In genomic region chr1:56033321-56034037, GRCh38 we compare ENCODE assay signal across 12 cellular contexts.
"Had no signal": no experiment of that assay in that cellular context is flagged by ENCODE, and none has a peak within 500 bp of the region (broad histone marks: within the 10 kb centered on the region; RNA-seq: fewer than 3 reads in every experiment).

No MANE protein-coding gene starts in this region.

- H3K27me3 ChIP-seq: brain microvascular endothelial cell, esophagus muscularis mucosa, foreskin keratinocyte, heart left ventricle had no signal

- H3K4me3 Mint-ChIP-seq: stimulated activated effector memory CD8-positive, alpha-beta T cell treated with anti-CD3 and anti-CD28 coated beads, Interleukin-12 subunit alpha, Interleukin-12 subunit beta, amount 100 ng/mL, for 72 hours; type B pancreatic cell had no signal

- H3K4me1 Mint-ChIP-seq: stimulated activated effector memory CD8-positive, alpha-beta T cell treated with anti-CD3 and anti-CD28 coated beads, Interleukin-12 subunit alpha, Interleukin-12 subunit beta, amount 100 ng/mL, for 72 hours had no signal

- H3K36me3 Mint-ChIP-seq: stimulated activated effector memory CD8-positive, alpha-beta T cell treated with anti-CD3 and anti-CD28 coated beads, Interleukin-12 subunit alpha, Interleukin-12 subunit beta, amount 100 ng/mL, for 72 hours had no signal

- H3K27ac Mint-ChIP-seq: stimulated activated effector memory CD8-positive, alpha-beta T cell treated with anti-CD3 and anti-CD28 coated beads, Interleukin-12 subunit alpha, Interleukin-12 subunit beta, amount 100 ng/mL, for 72 hours; type B pancreatic cell had no signal

- H3K9me3 ChIP-seq: esophagus muscularis mucosa, heart left ventricle had no signal

- ATAC-seq: left lobe of liver; stimulated activated effector memory CD8-positive, alpha-beta T cell treated with anti-CD3 and anti-CD28 coated beads, Interleukin-12 subunit alpha, Interleukin-12 subunit beta, amount 100 ng/mL, for 72 hours had no signal

- DNase-seq: activated CD4-positive, alpha-beta T cell treated with anti-CD3 and anti-CD28 coated beads, Interleukin-2, amount 50 U/mL, for 4 hours; activated CD4-positive, CD25-positive, alpha-beta regulatory T cell treated with anti-CD3 and anti-CD28 coated beads, Interleukin-2, amount 50 U/mL, for 72 hours; activated naive CD4-positive, alpha-beta T cell treated with anti-CD3 and anti-CD28 coated beads, Interleukin-2, amount 50 U/mL, for 16 hours; activated T-cell treated with anti-CD3 and anti-CD28 coated beads, Interleukin-2, amount 50 U/mL, for 1 hour; foreskin keratinocyte; heart left ventricle; retina had no signal

- H3K4me1 ChIP-seq: foreskin keratinocyte had no signal

- H3K27ac ChIP-seq: brain microvascular endothelial cell, esophagus muscularis mucosa, foreskin keratinocyte, heart left ventricle had no signal

- H3K36me3 ChIP-seq: brain microvascular endothelial cell, esophagus muscularis mucosa, heart left ventricle had no signal

- H3K4me3 ChIP-seq: esophagus muscularis mucosa, heart left ventricle had no signal
